Comparison of ENCODE assay signal across 8 cellular contexts in genomic region chr22:31082606-31083376, GRCh38. TPM values are rescaled to one million over a fixed set of nuclear protein-coding genes. Genes with fewer than 3 reads are reported as not detected.
A peak's percentile ranks its signal among the peaks of the same experiment; 100 is the strongest.
DNase-seq lines count a peak whose midpoint lies in the region; ATAC-seq and TF ChIP-seq lines count a peak whose summit lies in the region.

No MANE protein-coding gene starts in this region.

- H3K9me3 ChIP-seq in HAP-1: no peaks in the 10 kb centered on the region

- no peaks in the 10 kb centered on the region for H3K9me3 Mint-ChIP-seq in T-helper 2 cell treated with Interferon-gamma antibody and Interleukin-4, amounts not matched to agents 5 μg/mL and 100 μg/mL, for 36 hours

- intact Hi-C loops in lower leg skin (cut with DNase I; ENCODE audit: low total_unique reads): no loop called here

- TF ChIP-seq CTCF in AG09319 (IDR thresholded peaks at IDR 0.05; ENCODE audit: low read depth, low read length): peak; percentile 72
- TF ChIP-seq CTCF in lower leg skin (IDR thresholded peaks at IDR 0.05): no peak

- DNase-seq in AG09319 (ENCODE audit: extremely low read depth, low read depth): peak; percentile 41
- peak; percentile 42 to 86 for DNase-seq in HAP-1 (ENCODE audit: low spot score in 2 of 2)
- peak; percentile 48 for DNase-seq in T-helper 2 cell treated with Interferon-gamma antibody and Interleukin-4, amounts not matched to agents 5 μg/mL and 100 μg/mL, for 36 hours (ENCODE audit: low spot score)
- DNase-seq in central memory CD4-positive, alpha-beta T cell: peak; percentile 18
- DNase-seq in lower leg skin (ENCODE audit: low spot score in 2 of 2): peak; percentile 42 to 93
- peak; percentile 43 for DNase-seq in stimulated activated CD8-positive, alpha-beta memory T cell treated with anti-CD3 and anti-CD28 coated beads, Interleukin-7, amount 100 ng/mL, for 24 hours (ENCODE audit: low read depth)
- no peak for DNase-seq in DMS79 treated with DMSO at 0.1 percent for 48 hours (lab: John Stamatoyannopoulos, UW)

- H3K27ac Mint-ChIP-seq in T-helper 2 cell treated with Interferon-gamma antibody and Interleukin-4, amounts not matched to agents 5 μg/mL and 100 μg/mL, for 36 hours: peak overlapping the region; percentile 62

- peaks cover 36% of the 10 kb centered on the region for H3K4me1 Mint-ChIP-seq in T-helper 2 cell treated with Interferon-gamma antibody and Interleukin-4, amounts not matched to agents 5 μg/mL and 100 μg/mL, for 36 hours (ENCODE audit: low read depth)

- H3K27me3 ChIP-seq in HAP-1 (ENCODE audit: low read depth): no peaks in the 10 kb centered on the region

- in situ Hi-C loops in HAP-1 (cut with MboI; ENCODE audit: low sequenced_read_pairs): loop anchor here (10.0 kb wide), 1 partner anchor 138 kb away; no protein-coding TSS in a partner anchor

- H3K4me3 ChIP-seq in HAP-1 (no peak overlapping the region), lower leg skin (ENCODE audit: low read depth, poor library complexity, severe bottlenecking) (no peak overlapping the region)

- H3K27me3 Mint-ChIP-seq in T-helper 2 cell treated with Interferon-gamma antibody and Interleukin-4, amounts not matched to agents 5 μg/mL and 100 μg/mL, for 36 hours (ENCODE audit: low read depth): no peaks in the 10 kb centered on the region

- ATAC-seq in GM19351 (IDR thresholded peaks at IDR 0.05; ENCODE audit: unreplicated experiment): no peak

- peak overlapping the region; percentile 88 for H3K4me3 Mint-ChIP-seq in T-helper 2 cell treated with Interferon-gamma antibody and Interleukin-4, amounts not matched to agents 5 μg/mL and 100 μg/mL, for 36 hours

- TF ChIP-seq POLR2A in lower leg skin (IDR thresholded peaks at IDR 0.05): no peak

- no peaks in the 10 kb centered on the region; the same call in 1 of the 2 replicates for H3K36me3 ChIP-seq in HAP-1 (replicated peaks)

- peaks cover 22% of the 10 kb centered on the region for H3K4me1 ChIP-seq in HAP-1

- H3K36me3 Mint-ChIP-seq in T-helper 2 cell treated with Interferon-gamma antibody and Interleukin-4, amounts not matched to agents 5 μg/mL and 100 μg/mL, for 36 hours (ENCODE audit: low read depth): peaks cover 3% of the 10 kb centered on the region

- WGBS in lower leg skin, 2 donors: 65 to 69% methylated on average over 11 of the region's 11 CpGs

RNA-seq across cellular contexts. Expression of gene SMTN, which starts 1.7 kb away (rescaled TPM):
- 10 to 100 TPM; 46.1 to 86.1 (median 62.3) TPM for total RNA-seq in lower leg skin

RNA-seq across cellular contexts. Expression of gene SELENOM, which starts 24.6 kb away (rescaled TPM):
- total RNA-seq in lower leg skin: 100 to 1,000 TPM in 2 of 4 donors, 10 to 100 TPM in 2; 66.6 to 164 (median 92.8) TPM

RNA-seq across cellular contexts. Expression of gene INPP5J, which starts 40.0 kb away (rescaled TPM):
- 1 to 10 TPM; 1.4 to 4.2 (median 2.9) TPM for total RNA-seq in lower leg skin

RNA-seq across cellular contexts. Expression of gene PLA2G3, which starts 57.5 kb away (rescaled TPM):
- 10 to 100 TPM in 2 of 4 donors, 1 to 10 TPM in 2; 6.5 to 11.3 (median 8.7) TPM for total RNA-seq in lower leg skin
